34 cellular contexts compared by ENCODE assay signal in the genomic region with DNA sequence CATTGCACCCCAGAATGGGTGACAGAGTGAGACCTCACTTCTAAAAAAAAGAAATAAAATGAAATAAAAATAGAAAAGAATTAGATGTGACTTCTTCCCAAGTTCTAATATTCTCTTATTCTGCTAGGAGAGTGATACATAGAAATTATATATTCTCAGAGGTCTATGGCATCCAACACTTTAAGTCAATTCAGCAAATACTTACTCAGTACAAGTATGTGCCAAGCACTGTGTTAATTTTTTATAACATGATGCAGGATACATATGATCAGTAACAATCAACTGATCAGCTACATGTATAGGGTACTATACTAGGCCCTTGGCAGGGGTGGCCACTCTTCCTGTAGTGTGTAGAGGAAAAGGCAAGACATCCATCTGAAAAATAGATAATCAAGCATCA.
"Had no signal": no experiment of that assay in that cellular context is flagged by ENCODE, and none has a peak within 500 bp of the region (broad histone marks: within the 10 kb centered on the region; RNA-seq: fewer than 3 reads in every experiment).

No MANE protein-coding gene starts in this region.

- H3K27me3 ChIP-seq: MG63 had no signal

- DNase-seq: Karpas-422, Kasumi-1, MG63, MM.1S, MV-4-11, NCI-H1048, NCI-H1092, NCI-H1092 treated with DMSO at 0.1 percent for 48 hours, NCI-H1105, NCI-H1105 treated with DMSO at 0.1 percent for 48 hours, NCI-H1417, NCI-H1417 treated with DMSO at 0.1 percent for 48 hours, NCI-H1436, NCI-H1436 treated with DMSO at 0.1 percent for 48 hours, NCI-H146, NCI-H1694, NCI-H1694 treated with DMSO at 0.1 percent for 48 hours, NCI-H187, NCI-H187 treated with DMSO at 0.1 percent for 48 hours, NCI-H1930, NCI-H2029, NCI-H2029 treated with DMSO at 0.1 percent for 48 hours, NCI-H2081, NCI-H2081 treated with DMSO at 0.1 percent for 48 hours, NCI-H2107, NCI-H2171, NCI-H2171 treated with DMSO at 0.1 percent for 48 hours, NCI-H2227 treated with DMSO at 0.1 percent for 48 hours, NCI-H226, NCI-H345, NCI-H446, NCI-H446 treated with DMSO at 0.1 percent for 48 hours, NCI-H510A, NCI-H510A treated with DMSO at 0.1 percent for 48 hours had no signal

- H3K9me3 ChIP-seq: MG63 had no signal

- H3K36me3 ChIP-seq: MG63 had no signal

- H3K4me3 ChIP-seq: MG63 had no signal
